17 cellular contexts compared by ENCODE assay signal in genomic region chr20:33431797-33432381, GRCh38. TPM values are rescaled to one million over a fixed set of nuclear protein-coding genes. Genes with fewer than 3 reads are reported as not detected.
DNase-seq lines count a peak whose midpoint lies in the region; ATAC-seq and TF ChIP-seq lines count a peak whose summit lies in the region.
"Had no signal": no experiment of that assay in that cellular context is flagged by ENCODE, and none has a peak within 500 bp of the region (broad histone marks: within the 10 kb centered on the region; RNA-seq: fewer than 3 reads in every experiment).

No MANE protein-coding gene starts in this region.

- no peaks in the 10 kb centered on the region for H3K36me3 Mint-ChIP-seq in activated T-cell treated with anti-CD3 and anti-CD28 coated beads, Interleukin-2, amount 50 U/mL, for 72 hours (ENCODE audit: insufficient read depth in 2 of 2)

- H4K20me1 ChIP-seq in smooth muscle cell (ENCODE audit: low read depth), result no peaks in the 10 kb centered on the region

- H3K36me3 ChIP-seq in adipocyte (ENCODE audit: control insufficient read depth, insufficient read depth, low read length, severe bottlenecking) (peaks cover 16% of the 10 kb centered on the region), esophagus muscularis mucosa (peaks cover 0 to 16% (median 11%) of the 10 kb centered on the region in 4 donors), subcutaneous abdominal adipose tissue (ENCODE audit: control insufficient read depth in 5 of 5, insufficient read depth in 5 of 5, low read length in 5 of 5) (peaks cover 0 to 6% (median 3%) of the 10 kb centered on the region in 5 donors), smooth muscle cell (ENCODE audit: low read depth) (no peaks in the 10 kb centered on the region)

- no peak for ATAC-seq in activated T-cell treated with anti-CD3 and anti-CD28 coated beads, Interleukin-2, amount 50 U/mL, for 72 hours (replicated peaks in 1 of 2)
- ATAC-seq: activated CD8-positive, alpha-beta T cell treated with anti-CD3 and anti-CD28 coated beads for 36 hours; activated T-helper 17 cell treated with anti-CD3 and anti-CD28 coated beads, Interleukin-2, amount 50 U/mL, for 72 hours had no signal

- H3F3A ChIP-seq in smooth muscle cell (ENCODE audit: low read depth), result no peaks in the 10 kb centered on the region

- no peaks in the 10 kb centered on the region for H3K9me3 ChIP-seq in adipocyte (ENCODE audit: control insufficient read depth, low read length)
- H3K9me3 ChIP-seq in esophagus muscularis mucosa, result no peaks in the 10 kb centered on the region
- H3K9me3 ChIP-seq in subcutaneous abdominal adipose tissue (ENCODE audit: control insufficient read depth in 5 of 5, low read length in 5 of 5), result no peaks in the 10 kb centered on the region
- no peaks in the 10 kb centered on the region for H3K9me3 ChIP-seq in smooth muscle cell (replicated peaks; ENCODE audit: low read depth)

- no peak overlapping the region for H3K4me3 Mint-ChIP-seq in activated T-cell treated with anti-CD3 and anti-CD28 coated beads, Interleukin-2, amount 50 U/mL, for 72 hours
- H3K4me3 Mint-ChIP-seq: activated CD8-positive, alpha-beta T cell treated with anti-CD3 and anti-CD28 coated beads for 36 hours; activated T-helper 17 cell treated with anti-CD3 and anti-CD28 coated beads, Interleukin-2, amount 50 U/mL, for 72 hours had no signal

- TF ChIP-seq POLR2A in esophagus muscularis mucosa (IDR thresholded peaks at IDR 0.05; ENCODE audit: low read depth), result no peak

- DNase-seq in adipocyte (ENCODE audit: low read depth) (peak; percentile 26), esophagus muscularis mucosa (ENCODE audit: extremely low spot score) (no peak), NCI-H146 treated with DMSO at 0.1 percent for 48 hours (lab: John Stamatoyannopoulos, UW; ENCODE audit: unreplicated experiment) (no peak), smooth muscle cell (lab: John Stamatoyannopoulos, UW; ENCODE audit: unreplicated experiment) (no peak), RPMI8226 (no peak)
- DNase-seq in activated T-cell treated with anti-CD3 and anti-CD28 coated beads, Interleukin-2, amount 50 U/mL, for 72 hours, result no peak
- DNase-seq: activated CD8-positive, alpha-beta T cell treated with anti-CD3 and anti-CD28 coated beads for 36 hours; AML-193; amniotic stem cell; KBM-7; mesenchymal stem cell; NCI-H1092; NCI-H774 had no signal

- no peaks in the 10 kb centered on the region for H3K79me2 ChIP-seq in smooth muscle cell (ENCODE audit: low read depth)

- H3K4me1 Mint-ChIP-seq in activated T-cell treated with anti-CD3 and anti-CD28 coated beads, Interleukin-2, amount 50 U/mL, for 72 hours (ENCODE audit: low read depth), result no peaks in the 10 kb centered on the region
- H3K4me1 Mint-ChIP-seq: activated T-helper 17 cell treated with anti-CD3 and anti-CD28 coated beads, Interleukin-2, amount 50 U/mL, for 72 hours had no signal

- H3K4me1 ChIP-seq in adipocyte (ENCODE audit: control insufficient read depth, insufficient read depth, low read length) (peaks cover 38% of the 10 kb centered on the region), esophagus muscularis mucosa (peaks cover 6 to 30% (median 9%) of the 10 kb centered on the region in 4 donors), subcutaneous abdominal adipose tissue (ENCODE audit: control insufficient read depth in 5 of 5, insufficient read depth in 5 of 5, low read length in 5 of 5) (peaks cover 0 to 19% (median 10%) of the 10 kb centered on the region in 5 donors), smooth muscle cell (ENCODE audit: low read depth) (no peaks in the 10 kb centered on the region)

- H3K27me3 Mint-ChIP-seq in activated T-cell treated with anti-CD3 and anti-CD28 coated beads, Interleukin-2, amount 50 U/mL, for 72 hours (ENCODE audit: low read depth), result no peaks in the 10 kb centered on the region
- H3K27me3 Mint-ChIP-seq: activated CD8-positive, alpha-beta T cell treated with anti-CD3 and anti-CD28 coated beads for 36 hours; activated T-helper 17 cell treated with anti-CD3 and anti-CD28 coated beads, Interleukin-2, amount 50 U/mL, for 72 hours had no signal

- H3K9ac ChIP-seq in adipocyte (ENCODE audit: low read length) (peak overlapping the region; percentile 1), subcutaneous abdominal adipose tissue (ENCODE audit: low read length in 5 of 5) (no peak overlapping the region), smooth muscle cell (ENCODE audit: low read depth) (no peak overlapping the region)

- 53% methylated on average over 5 of the region's 5 CpGs for WGBS in esophagus muscularis mucosa
- 88% methylated on average over 5 of the region's 5 CpGs for WGBS in smooth muscle cell (ENCODE audit: low lambda C conversion rate)

- H3K4me3 ChIP-seq in adipocyte (ENCODE audit: low read length) (no peak overlapping the region), esophagus muscularis mucosa (no peak overlapping the region), subcutaneous abdominal adipose tissue (ENCODE audit: low read depth in 1 of 5, low read length in 5 of 5) (no peak overlapping the region), smooth muscle cell (no peak overlapping the region)
- H3K4me3 ChIP-seq: skin epidermis had no signal

- H3K4me2 ChIP-seq in smooth muscle cell, result no peak overlapping the region

- TF ChIP-seq EP300 in esophagus muscularis mucosa (IDR thresholded peaks at IDR 0.05), result no peak

- no peak for TF ChIP-seq CTCF in esophagus muscularis mucosa (IDR thresholded peaks at IDR 0.05)
- TF ChIP-seq CTCF in smooth muscle cell (IDR thresholded peaks at IDR 0.05; ENCODE audit: borderline replicate concordance, insufficient read depth, poor library complexity, severe bottlenecking), result no peak

- intact Hi-C loops in esophagus muscularis mucosa (cut with DNase I), result no loop called here

- H3K27me3 ChIP-seq in adipocyte (replicated peaks; ENCODE audit: control insufficient read depth, insufficient read depth, low read length) (no peaks in the 10 kb centered on the region), esophagus muscularis mucosa (no peaks in the 10 kb centered on the region), layer of hippocampus (ENCODE audit: control insufficient read depth, insufficient read depth, low read length) (no peaks in the 10 kb centered on the region), subcutaneous abdominal adipose tissue (ENCODE audit: control insufficient read depth in 5 of 5, insufficient read depth in 4 of 5, low read length in 5 of 5) (no peaks in the 10 kb centered on the region), smooth muscle cell (ENCODE audit: low read depth) (no peaks in the 10 kb centered on the region)

- H2AFZ ChIP-seq in smooth muscle cell (ENCODE audit: low read depth), result no peak overlapping the region

- H3K27ac Mint-ChIP-seq in activated T-cell treated with anti-CD3 and anti-CD28 coated beads, Interleukin-2, amount 50 U/mL, for 72 hours, result no peak overlapping the region
- H3K27ac Mint-ChIP-seq: activated CD8-positive, alpha-beta T cell treated with anti-CD3 and anti-CD28 coated beads for 36 hours; activated T-helper 17 cell treated with anti-CD3 and anti-CD28 coated beads, Interleukin-2, amount 50 U/mL, for 72 hours had no signal

- no peaks in the 10 kb centered on the region for H3K9me3 Mint-ChIP-seq in activated T-cell treated with anti-CD3 and anti-CD28 coated beads, Interleukin-2, amount 50 U/mL, for 72 hours
- H3K9me3 Mint-ChIP-seq: activated CD8-positive, alpha-beta T cell treated with anti-CD3 and anti-CD28 coated beads for 36 hours; activated T-helper 17 cell treated with anti-CD3 and anti-CD28 coated beads, Interleukin-2, amount 50 U/mL, for 72 hours had no signal

- peak overlapping the region in 3 of 4 donors; percentile 20 to 36 (median 23) for H3K27ac ChIP-seq in esophagus muscularis mucosa (replicated peaks in 1 of 4)
- H3K27ac ChIP-seq in layer of hippocampus (ENCODE audit: low read depth, low read length), result peak overlapping the region; percentile 77
- H3K27ac ChIP-seq in subcutaneous abdominal adipose tissue (ENCODE audit: low read depth, low read length), result peak overlapping the region; percentile 16
- no peak overlapping the region for H3K27ac ChIP-seq in smooth muscle cell (ENCODE audit: low read depth)

RNA-seq across cellular contexts. Expression of gene SNTA1, which starts 11.7 kb away (rescaled TPM):
- total RNA-seq in esophagus muscularis mucosa, result 10 to 100 TPM; 24.1 to 51.6 (median 42.3) TPM
- 1 to 10 TPM; 2.2 to 3.7 TPM for total RNA-seq in activated T-cell treated with anti-CD3 and anti-CD28 coated beads, Interleukin-2, amount 50 U/mL, for 72 hours
- 39.2 and 49.5 TPM in 2 replicates for total RNA-seq in smooth muscle cell
- 51.8 and 58.2 TPM in 2 replicates for polyA plus RNA-seq in smooth muscle cell

RNA-seq across cellular contexts. Expression of gene CDK5RAP1, which starts 30.6 kb away (rescaled TPM):
- total RNA-seq in esophagus muscularis mucosa (10 to 100 TPM; 11.3 to 19.5 (median 16.9) TPM), smooth muscle cell (29.5 and 30.3 TPM in 2 replicates)
- total RNA-seq in activated T-cell treated with anti-CD3 and anti-CD28 coated beads, Interleukin-2, amount 50 U/mL, for 72 hours, result 10 to 100 TPM; 43.0 to 64.2 TPM
- polyA plus RNA-seq in smooth muscle cell, result 54.7 and 65.9 TPM in 2 replicates

RNA-seq across cellular contexts. Expression of gene CBFA2T2, which starts 58.0 kb away (rescaled TPM):
- total RNA-seq in esophagus muscularis mucosa (10 to 100 TPM; 11.3 to 17.7 (median 14.6) TPM), smooth muscle cell (40.3 and 41.6 TPM in 2 replicates)
- 10 to 100 TPM; 14.4 to 15.7 TPM for total RNA-seq in activated T-cell treated with anti-CD3 and anti-CD28 coated beads, Interleukin-2, amount 50 U/mL, for 72 hours
- 18.2 and 25.1 TPM in 2 replicates for polyA plus RNA-seq in smooth muscle cell
